10 cellular contexts compared by ENCODE assay signal in genomic region chr9:123686131-123686848, GRCh38.
DNase-seq lines count a peak whose midpoint lies in the region; ATAC-seq and TF ChIP-seq lines count a peak whose summit lies in the region.
"Had no signal": no experiment of that assay in that cellular context is flagged by ENCODE, and none has a peak within 500 bp of the region (broad histone marks: within the 10 kb centered on the region; RNA-seq: fewer than 3 reads in every experiment).

No MANE protein-coding gene starts in this region.

- H3K4me1 ChIP-seq in tibial artery, result peaks cover 0 to 7% (median 0%) of the 10 kb centered on the region in 4 donors

- ATAC-seq in GM19023 (IDR thresholded peaks at IDR 0.05; ENCODE audit: unreplicated experiment), result no peak

- no peaks in the 10 kb centered on the region for H3K9me3 ChIP-seq in tibial artery

- TF ChIP-seq CTCF in AG10803 (conservative IDR thresholded peaks at IDR 0.05; ENCODE audit: low read length) (no peak), astrocyte of the spinal cord (IDR thresholded peaks at IDR 0.05; ENCODE audit: low read depth, low read length) (no peak), tibial artery (IDR thresholded peaks at IDR 0.05) (no peak)

- intact Hi-C loops in tibial artery (cut with DNase I; ENCODE audit: low total_unique reads), result no loop called here

- no peak overlapping the region for H3K27ac ChIP-seq in tibial artery

- H3K27me3 ChIP-seq in tibial artery, result no peaks in the 10 kb centered on the region

- no peak overlapping the region for H3K4me3 ChIP-seq in AG10803 (ENCODE audit: low read length)
- no peak overlapping the region for H3K4me3 ChIP-seq in astrocyte of the spinal cord (ENCODE audit: low read depth, low read length)
- H3K4me3 ChIP-seq in tibial artery, result no peak overlapping the region

- DNase-seq in AG10803 (ENCODE audit: low read depth) (peak; percentile 36), HT1080 (ENCODE audit: low read depth) (peak; percentile 1), astrocyte of the spinal cord (ENCODE audit: low read depth, low spot score) (peak; percentile 37), iris pigment epithelial cell (ENCODE audit: low read depth) (peak; percentile 65), NCI-H524 (lab: John Stamatoyannopoulos, UW) (no peak), tibial artery (no peak)
- no peak for DNase-seq in stimulated activated CD8-positive, alpha-beta memory T cell treated with anti-CD3 and anti-CD28 coated beads, Interleukin-4, amount 100 ng/mL, for 48 hours
- DNase-seq: activated CD4-positive, alpha-beta memory T cell treated with anti-CD3 and anti-CD28 coated beads, Interleukin-2, amount 10 ng/mL, durations not matched to agents 7 days and 5 days; COR-L47 had no signal

- in situ Hi-C loops in astrocyte of the spinal cord (cut with HindIII; ENCODE audit: low sequenced_read_pairs), result no loop called here

- H3K36me3 ChIP-seq in tibial artery, result no peaks in the 10 kb centered on the region

Comparison
In these comparisons a context has a peak if more than half of its experiments do, and no peak if none do; other contexts are left out.
1. DNase-seq: peak in AG10803 (single experiment), HT1080 (single experiment), astrocyte of the spinal cord (single experiment) and iris pigment epithelial cell (single experiment); none in stimulated activated CD8-positive, alpha-beta memory T cell treated with anti-CD3 and anti-CD28 coated beads, Interleukin-4, amount 100 ng/mL, for 48 hours (single experiment), NCI-H524 (0 of 2) and tibial artery (0 of 2).